In the genomic region with DNA sequence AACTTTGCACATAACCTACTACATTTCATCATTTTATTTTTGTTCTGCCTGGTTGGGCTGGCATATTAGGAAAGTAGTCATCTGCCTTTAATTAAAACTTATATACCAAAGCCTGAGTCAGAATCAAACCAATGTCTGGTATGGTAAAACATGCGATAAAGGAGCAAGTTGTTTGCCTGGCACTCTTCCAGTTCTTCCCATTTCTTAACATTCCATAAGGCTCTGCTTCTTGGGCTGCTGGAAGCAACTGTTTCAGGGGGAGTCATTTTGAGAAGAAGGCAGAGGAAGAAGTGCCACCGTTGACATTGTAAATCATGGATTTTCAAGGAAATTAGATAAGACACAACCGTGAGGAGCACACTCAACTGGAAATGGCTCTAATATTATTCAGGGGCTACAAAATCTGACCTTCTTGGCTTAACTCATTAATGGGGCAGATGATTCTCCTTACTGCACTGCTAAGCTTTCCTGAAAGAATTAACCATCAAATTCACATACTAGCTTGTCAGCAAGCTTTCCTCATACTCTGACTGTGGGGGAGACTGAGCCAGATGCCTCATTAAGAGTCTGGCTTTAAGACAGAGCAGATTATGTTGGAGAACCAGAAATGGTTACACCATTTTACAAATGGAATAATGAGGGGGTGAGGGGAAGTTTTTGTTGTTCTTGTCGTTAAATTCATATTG, we compare ENCODE assay signal across 19 cellular contexts.
A peak's percentile ranks its signal among the peaks of the same experiment; 100 is the strongest.
DNase-seq lines count a peak whose midpoint lies in the region; ATAC-seq and TF ChIP-seq lines count a peak whose summit lies in the region.
"Had no signal": no experiment of that assay in that cellular context is flagged by ENCODE, and none has a peak within 500 bp of the region (broad histone marks: within the 10 kb centered on the region; RNA-seq: fewer than 3 reads in every experiment).

No MANE protein-coding gene starts in this region.

- H3K4me1 Mint-ChIP-seq in chondrocyte (ENCODE audit: low read depth) (peaks cover 14% of the 10 kb centered on the region), mesothelial cell of epicardium (peaks cover 42% of the 10 kb centered on the region)

- H3K36me3 Mint-ChIP-seq in chondrocyte (ENCODE audit: low read depth) (no peaks in the 10 kb centered on the region), mesothelial cell of epicardium (no peaks in the 10 kb centered on the region)
- H3K36me3 Mint-ChIP-seq: natural killer cell treated with Interleukin-12 subunit alpha and Interleukin-12 subunit beta and Interleukin-15 and Interleukin-18, amount 100 ng/mL, for 72 hours had no signal

- no peaks in the 10 kb centered on the region for H3K27me3 ChIP-seq in AG04450 (ENCODE audit: control insufficient read depth, insufficient read depth, low read length)
- H3K27me3 ChIP-seq: cardiac muscle cell had no signal

- no peak overlapping the region for H3K27ac ChIP-seq in AG04450 (ENCODE audit: low read depth, low read length)
- H3K27ac ChIP-seq: cardiac muscle cell, KMS-11 had no signal

- H3K9me3 Mint-ChIP-seq in chondrocyte (ENCODE audit: low read depth) (no peaks in the 10 kb centered on the region), mesothelial cell of epicardium (no peaks in the 10 kb centered on the region)
- H3K9me3 Mint-ChIP-seq: activated naive CD4-positive, alpha-beta T cell treated with anti-CD3 and anti-CD28 coated beads for 36 hours had no signal

- no peak overlapping the region for H3K4me3 ChIP-seq in AG04450 (ENCODE audit: low read depth, low read length)
- H3K4me3 ChIP-seq: cardiac muscle cell had no signal

- ATAC-seq in GM19455 (IDR thresholded peaks at IDR 0.05; ENCODE audit: unreplicated experiment) (no peak), HG02623 (IDR thresholded peaks at IDR 0.05; ENCODE audit: unreplicated experiment) (no peak), GM21528 (IDR thresholded peaks at IDR 0.05; ENCODE audit: low FRiP score, unreplicated experiment) (no peak)
- ATAC-seq: natural killer cell treated with Interleukin-12 subunit alpha and Interleukin-12 subunit beta and Interleukin-15 and Interleukin-18, amount 100 ng/mL, for 72 hours had no signal

- H3K27me3 Mint-ChIP-seq in chondrocyte (ENCODE audit: low read depth): no peaks in the 10 kb centered on the region
- peaks cover 3% of the 10 kb centered on the region for H3K27me3 Mint-ChIP-seq in mesothelial cell of epicardium (ENCODE audit: low read depth)
- H3K27me3 Mint-ChIP-seq: natural killer cell treated with Interleukin-12 subunit alpha and Interleukin-12 subunit beta and Interleukin-15 and Interleukin-18, amount 100 ng/mL, for 72 hours had no signal

- H3K9me3 ChIP-seq in AG04450 (ENCODE audit: control insufficient read depth, insufficient read depth, low read length): no peaks in the 10 kb centered on the region

- CTCF ChIA-PET in AG04450 (lab: Charles Lee): no interaction called here

- DNase-seq in AG04450 (ENCODE audit: low read depth, low spot score) (peak; percentile 1), LHCN-M2 (ENCODE audit: low read depth) (peak; percentile 24), chondrocyte (ENCODE audit: low spot score) (no peak), mesothelial cell of epicardium (ENCODE audit: low spot score in 2 of 2, unreplicated experiment in 2 of 2) (no peak), C1 segment of cervical spinal cord (lab: John Stamatoyannopoulos, UW) (no peak)
- DNase-seq: activated CD4-positive, alpha-beta T cell treated with anti-CD3 and anti-CD28 coated beads for 4 hours; activated CD8-positive, alpha-beta memory T cell treated with anti-CD3 and anti-CD28 coated beads, Interleukin-2, amount 50 U/mL, for 48 hours; activated naive CD4-positive, alpha-beta T cell treated with anti-CD3 and anti-CD28 coated beads for 36 hours; COR-L47; foreskin melanocyte; NCI-H1105 treated with DMSO at 0.1 percent for 48 hours; Right ventricle myocardium superior; stimulated activated CD4-positive, alpha-beta T cell treated with anti-CD3 and anti-CD28 coated beads, Interleukin-2, amount 100 ng/mL, for 24 hours had no signal

- TF ChIP-seq CTCF in AG04450 (IDR thresholded peaks at IDR 0.05; ENCODE audit: low read depth, low read length) (no peak), chondrocyte (IDR thresholded peaks at IDR 0.05) (no peak), mesothelial cell of epicardium (IDR thresholded peaks at IDR 0.05; ENCODE audit: unreplicated experiment) (no peak)

- H3K27ac Mint-ChIP-seq in chondrocyte (ENCODE audit: unreplicated experiment) (peak overlapping the region; percentile 1), mesothelial cell of epicardium (peak overlapping the region; percentile 5)
- H3K27ac Mint-ChIP-seq: activated naive CD4-positive, alpha-beta T cell treated with anti-CD3 and anti-CD28 coated beads for 36 hours; natural killer cell treated with Interleukin-12 subunit alpha and Interleukin-12 subunit beta and Interleukin-15 and Interleukin-18, amount 100 ng/mL, for 72 hours had no signal

- POLR2A ChIA-PET in AG04450 (lab: Yijun Ruan, JAX): no interaction called here

- no peak overlapping the region for H3K4me3 Mint-ChIP-seq in chondrocyte (ENCODE audit: unreplicated experiment)
- H3K4me3 Mint-ChIP-seq in mesothelial cell of epicardium: no peak overlapping the region
- H3K4me3 Mint-ChIP-seq: activated naive CD4-positive, alpha-beta T cell treated with anti-CD3 and anti-CD28 coated beads for 36 hours; natural killer cell treated with Interleukin-12 subunit alpha and Interleukin-12 subunit beta and Interleukin-15 and Interleukin-18, amount 100 ng/mL, for 72 hours had no signal

Comparison
In these comparisons a context has a peak if more than half of its experiments do, and no peak if none do; other contexts are left out.
1. DNase-seq: peak in AG04450 (single experiment) and LHCN-M2 (single experiment); none in chondrocyte (single experiment), mesothelial cell of epicardium (0 of 2) and C1 segment of cervical spinal cord (0 of 14).